ENCODE assay signal across 23 cellular contexts in the genomic region with DNA sequence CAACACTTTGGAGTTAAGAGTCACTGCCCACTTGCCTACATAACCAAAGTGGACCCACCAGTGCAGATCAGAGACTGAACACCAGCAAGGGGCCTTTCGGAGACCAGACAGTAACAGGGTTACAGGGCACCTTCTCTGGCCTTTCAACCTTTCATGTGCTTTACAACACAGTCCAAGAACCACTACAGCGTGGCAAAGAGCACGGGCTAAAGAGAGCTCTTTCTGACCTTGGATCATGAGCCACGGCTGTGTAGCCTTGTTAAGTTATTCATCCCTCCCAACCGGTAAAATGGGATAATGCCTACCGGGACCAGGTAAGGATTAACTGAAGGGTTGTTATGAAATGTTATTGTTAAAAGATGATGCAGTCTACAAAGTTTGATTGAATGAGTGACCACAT.
DNase-seq lines count a peak whose midpoint lies in the region; ATAC-seq and TF ChIP-seq lines count a peak whose summit lies in the region.
"Had no signal": no experiment of that assay in that cellular context is flagged by ENCODE, and none has a peak within 500 bp of the region (broad histone marks: within the 10 kb centered on the region; RNA-seq: fewer than 3 reads in every experiment).

No MANE protein-coding gene starts in this region.

- H3K27me3 ChIP-seq in left ventricle myocardium inferior (ENCODE audit: low read depth) (no peaks in the 10 kb centered on the region), right lobe of liver (no peaks in the 10 kb centered on the region), gastrocnemius medialis (no peaks in the 10 kb centered on the region), uterus (no peaks in the 10 kb centered on the region), upper lobe of right lung (no peaks in the 10 kb centered on the region)

- peaks cover 58% of the 10 kb centered on the region for H3K36me3 ChIP-seq in left ventricle myocardium inferior
- peaks cover 0 to 51% (median 26%) of the 10 kb centered on the region in 4 donors for H3K36me3 ChIP-seq in right lobe of liver
- peaks cover 0 to 22% of the 10 kb centered on the region in 2 donors for H3K36me3 ChIP-seq in gastrocnemius medialis
- no peaks in the 10 kb centered on the region for H3K36me3 ChIP-seq in uterus
- peaks cover 13% of the 10 kb centered on the region for H3K36me3 ChIP-seq in upper lobe of right lung
- H3K36me3 ChIP-seq: cardiac muscle cell, prostate gland had no signal

- H3K4me1 ChIP-seq in left ventricle myocardium inferior = peaks cover 25% of the 10 kb centered on the region
- peaks cover 0 to 12% (median 0%) of the 10 kb centered on the region in 4 donors for H3K4me1 ChIP-seq in right lobe of liver
- peaks cover 34 to 52% of the 10 kb centered on the region in 2 donors for H3K4me1 ChIP-seq in gastrocnemius medialis
- H3K4me1 ChIP-seq in uterus = no peaks in the 10 kb centered on the region
- H3K4me1 ChIP-seq in upper lobe of right lung = peaks cover 1% of the 10 kb centered on the region
- H3K4me1 ChIP-seq: prostate gland had no signal

- intact Hi-C loops in left ventricle myocardium inferior (cut with micrococcal nuclease) (no loop called here), left cardiac atrium (cut with DNase I) (loop anchor here in 1 of 2 donors (10.0 kb wide), 1 partner anchor 70 kb away; the partner anchor contains the start of gene TLE1), right lobe of liver (cut with DNase I) (no loop called here), gastrocnemius medialis (cut with DNase I; ENCODE audit: low total_unique reads) (loop anchor here (5.0 to 10.0 kb wide), 4 partner anchors 73 to 217 kb away; partner anchors contain the start of gene TLE1), uterus (cut with DNase I; ENCODE audit: low total_unique reads) (no loop called here), upper lobe of right lung (cut with DNase I) (no loop called here)

- TF ChIP-seq CTCF in left ventricle myocardium inferior (IDR thresholded peaks at IDR 0.05; ENCODE audit: borderline replicate concordance) (no peak), right lobe of liver (IDR thresholded peaks at IDR 0.05) (no peak), gastrocnemius medialis (IDR thresholded peaks at IDR 0.05 in 4 of 5, conservative IDR thresholded peaks at IDR 0.05 in 1 of 5) (no peak), uterus (IDR thresholded peaks at IDR 0.05) (no peak), upper lobe of right lung (IDR thresholded peaks at IDR 0.05) (no peak)

- no peak for ATAC-seq in left cardiac atrium
- ATAC-seq in right lobe of liver = peak; percentile 49 to 62 (median 60)
- ATAC-seq in gastrocnemius medialis = no peak
- no peak for ATAC-seq in upper lobe of right lung
- ATAC-seq: activated CD8-positive, alpha-beta T cell treated with anti-CD3 and anti-CD28 coated beads, Interleukin-2, amount 10 ng/mL, durations not matched to agents 7 days and 5 days; T-helper 17 cell had no signal

- H3K27ac ChIP-seq in left ventricle myocardium inferior (replicated peaks) (peak overlapping the region; percentile 91), right lobe of liver (peak overlapping the region in 1 of 3 donors; percentile 57), gastrocnemius medialis (peak overlapping the region; percentile 79 to 90 (median 86)), uterus (peak overlapping the region; percentile 76 to 85), upper lobe of right lung (no peak overlapping the region), substantia nigra (ENCODE audit: low read depth, low read length, poor library complexity, severe bottlenecking) (no peak overlapping the region)
- H3K27ac ChIP-seq: cardiac muscle cell had no signal

- H3K9me3 ChIP-seq in left ventricle myocardium inferior (replicated peaks) = no peaks in the 10 kb centered on the region
- H3K9me3 ChIP-seq in right lobe of liver = no peaks in the 10 kb centered on the region
- no peaks in the 10 kb centered on the region for H3K9me3 ChIP-seq in gastrocnemius medialis
- H3K9me3 ChIP-seq in uterus = no peaks in the 10 kb centered on the region
- no peaks in the 10 kb centered on the region for H3K9me3 ChIP-seq in upper lobe of right lung
- H3K9me3 ChIP-seq: prostate gland, SK-N-SH had no signal

- no peak overlapping the region for H3K4me3 ChIP-seq in left ventricle myocardium inferior
- no peak overlapping the region for H3K4me3 ChIP-seq in right lobe of liver
- no peak overlapping the region for H3K4me3 ChIP-seq in gastrocnemius medialis
- no peak overlapping the region for H3K4me3 ChIP-seq in uterus
- no peak overlapping the region for H3K4me3 ChIP-seq in upper lobe of right lung
- H3K4me3 ChIP-seq: cardiac muscle cell, GM23248, prostate gland had no signal

- WGBS in right lobe of liver (ENCODE audit: insufficient coverage, low coverage, low lambda C conversion rate, missing lambda C conversion rate) = 58% methylated on average over 2 of the region's 6 CpGs

- in situ Hi-C loops in gastrocnemius medialis (cut with MboI; ENCODE audit: low sequenced_read_pairs in 4 of 4) = no loop called here

- DNase-seq in left ventricle myocardium inferior (no peak), left cardiac atrium (no peak), right lobe of liver (peak in 1 of 3 donors; percentile 51), gastrocnemius medialis (no peak), uterus (no peak), upper lobe of right lung (no peak), substantia nigra (lab: John Stamatoyannopoulos, UW) (no peak)
- DNase-seq in activated CD4-positive, alpha-beta T cell treated with anti-CD3 and anti-CD28 coated beads for 48 hours = no peak
- DNase-seq: activated CD8-positive, alpha-beta T cell treated with anti-CD3 and anti-CD28 coated beads, Interleukin-2, amount 10 ng/mL, durations not matched to agents 7 days and 5 days; anterior cingulate cortex; CD8-positive, alpha-beta memory T cell; DMS153; GM23248; HFFc6; KG1; NCI-H1436; NCI-H2107; NCI-H446 treated with DMSO at 0.1 percent for 48 hours; SK-N-SH; stimulated activated CD4-positive, alpha-beta T cell treated with anti-CD3 and anti-CD28 coated beads, Interleukin-2, amount 100 ng/mL, for 24 hours; T-helper 17 cell had no signal

- no peak for TF ChIP-seq POLR2A in right lobe of liver (IDR thresholded peaks at IDR 0.05)
- TF ChIP-seq POLR2A in gastrocnemius medialis (IDR thresholded peaks at IDR 0.05) = no peak
- TF ChIP-seq POLR2A in uterus (IDR thresholded peaks at IDR 0.05) = no peak

Comparison
In these comparisons a context has a peak if more than half of its experiments do, and no peak if none do; other contexts are left out.
1. H3K27ac ChIP-seq: peak in left ventricle myocardium inferior (single experiment), gastrocnemius medialis (4 of 4) and uterus (2 of 2); none in upper lobe of right lung (single experiment) and substantia nigra (single experiment).
2. ATAC-seq: peak in right lobe of liver (4 of 4); none in left cardiac atrium (0 of 2), gastrocnemius medialis (0 of 2) and upper lobe of right lung (single experiment).